Comparison of ENCODE assay signal across 26 cellular contexts in genomic region chr15:90907838-90908507, GRCh38. TPM values are rescaled to one million over a fixed set of nuclear protein-coding genes. Genes with fewer than 3 reads are reported as not detected.
DNase-seq lines count a peak whose midpoint lies in the region; ATAC-seq and TF ChIP-seq lines count a peak whose summit lies in the region.
"Had no signal": no experiment of that assay in that cellular context is flagged by ENCODE, and none has a peak within 500 bp of the region (broad histone marks: within the 10 kb centered on the region; RNA-seq: fewer than 3 reads in every experiment).

No MANE protein-coding gene starts in this region.

- H3K27me3 ChIP-seq in right atrium auricular region (no peaks in the 10 kb centered on the region), sigmoid colon (no peaks in the 10 kb centered on the region), WERI-Rb-1 (ENCODE audit: insufficient read depth, low read depth, severe bottlenecking) (peaks cover 41% of the 10 kb centered on the region)
- H3K27me3 ChIP-seq: left lung, SJSA1 had no signal

- H3K4me3 ChIP-seq in right atrium auricular region = no peak overlapping the region
- no peak overlapping the region for H3K4me3 ChIP-seq in sigmoid colon
- H3K4me3 ChIP-seq in WERI-Rb-1 (ENCODE audit: low read depth, low read length) = no peak overlapping the region
- H3K4me3 ChIP-seq: left lung, SJSA1, thoracic aorta had no signal

- no peak for ATAC-seq in GM21381 (IDR thresholded peaks at IDR 0.05; ENCODE audit: unreplicated experiment)
- ATAC-seq: activated T-cell treated with anti-CD3 and anti-CD28 coated beads, Interleukin-2, amount 50 U/mL, for 72 hours; HCT116; left lung; natural killer cell treated with Interleukin-12 subunit alpha and Interleukin-12 subunit beta and Interleukin-15 and Interleukin-18, amount 100 ng/mL, for 72 hours; stimulated activated effector memory CD8-positive, alpha-beta T cell treated with anti-CD3 and anti-CD28 coated beads, Interleukin-12 subunit alpha, Interleukin-12 subunit beta, amount 100 ng/mL, for 72 hours; T-helper 17 cell had no signal

- no peak for TF ChIP-seq POLR2A in sigmoid colon (IDR thresholded peaks at IDR 0.05)

- H3K27ac ChIP-seq in cingulate gyrus (ENCODE audit: low read depth, low read length) (peak overlapping the region; percentile 93), right atrium auricular region (peak overlapping the region; percentile 70 to 91), sigmoid colon (peak overlapping the region in 3 of 4 donors; percentile 11 to 29 (median 18)), WERI-Rb-1 (no peak overlapping the region)
- H3K27ac ChIP-seq: left lung, SJSA1, thoracic aorta had no signal

- intact Hi-C loops in sigmoid colon (cut with DNase I) = no loop called here

- H3K4me1 ChIP-seq in right atrium auricular region (peaks cover 0 to 43% of the 10 kb centered on the region in 2 donors), sigmoid colon (peaks cover 0 to 21% (median 13%) of the 10 kb centered on the region in 4 donors)

- H3K9me3 ChIP-seq in right atrium auricular region (no peaks in the 10 kb centered on the region), sigmoid colon (no peaks in the 10 kb centered on the region), WERI-Rb-1 (ENCODE audit: severe bottlenecking) (no peaks in the 10 kb centered on the region)
- H3K9me3 ChIP-seq: left lung, SJSA1, thoracic aorta had no signal

- TF ChIP-seq EP300 in sigmoid colon (IDR thresholded peaks at IDR 0.05) = no peak

- peak; percentile 56 for DNase-seq in SK-MEL-5 (ENCODE audit: low read depth, low spot score)
- DNase-seq in right atrium auricular region (ENCODE audit: low spot score) = no peak
- DNase-seq in sigmoid colon = no peak
- DNase-seq in activated CD8-positive, alpha-beta memory T cell treated with anti-CD3 and anti-CD28 coated beads, Interleukin-2, amount 50 U/mL, for 48 hours = no peak
- no peak for DNase-seq in WERI-Rb-1
- no peak for DNase-seq in GOT3 (lab: John Stamatoyannopoulos, UW)
- DNase-seq: ACHN; activated CD4-positive, alpha-beta T cell treated with anti-CD3 and anti-CD28 coated beads for 4 hours; activated naive CD4-positive, alpha-beta T cell treated with Interleukin-2 at 50 U/mL for 16 hours; activated T-cell treated with anti-CD3 and anti-CD28 coated beads, Interleukin-2, amount 50 U/mL, for 72 hours; amniotic stem cell; central memory CD4-positive, alpha-beta T cell; dermis blood vessel endothelial cell; left lung; NCI-H1694; NCI-H2171 treated with DMSO at 0.1 percent for 48 hours; NCI-H524 treated with DMSO at 0.1 percent for 48 hours; stimulated activated CD4-positive, alpha-beta T cell treated with anti-CD3 and anti-CD28 coated beads, Interleukin-1b, Interleukin-23, amount 100 ng/mL, for 48 hours; T-helper 17 cell had no signal

- 91% methylated on average over 9 of the region's 9 CpGs for WGBS in sigmoid colon, 2 donors

- in situ Hi-C loops in SK-MEL-5 (cut with HindIII; ENCODE audit: low pct_unique_long_range_greater_than_20kb, low sequenced_read_pairs) = no loop called here

- no peak for TF ChIP-seq CTCF in right atrium auricular region (IDR thresholded peaks at IDR 0.05)
- no peak for TF ChIP-seq CTCF in sigmoid colon (IDR thresholded peaks at IDR 0.05)
- TF ChIP-seq CTCF in WERI-Rb-1 (IDR thresholded peaks at IDR 0.05; ENCODE audit: low read depth, low read length) = no peak

- peaks cover 78% of the 10 kb centered on the region for H3K36me3 ChIP-seq in right atrium auricular region
- peaks cover 56 to 80% (median 69%) of the 10 kb centered on the region in 4 donors for H3K36me3 ChIP-seq in sigmoid colon
- H3K36me3 ChIP-seq in WERI-Rb-1 = no peaks in the 10 kb centered on the region

RNA-seq across cellular contexts. Expression of gene MAN2A2, which starts 4.9 kb away (rescaled TPM):
- 4.7 and 6.8 TPM in 2 replicates for total RNA-seq in SK-MEL-5 (2014; rRNA removed; shearing (Covaris generic))
- polyA plus RNA-seq in SK-MEL-5 (2015; cell fraction: cytosol; rRNA removed) = 45.3 and 46.7 TPM in 2 replicates
- polyA plus RNA-seq in SK-MEL-5 (2015; cell fraction: nucleus; rRNA removed) = 280 and 406 TPM in 2 replicates
- total RNA-seq in right atrium auricular region = 10 to 100 TPM; 41.7 to 42.3 TPM
- 10 to 100 TPM; 27.2 to 57.6 (median 38.4) TPM for total RNA-seq in sigmoid colon
- polyA plus RNA-seq in sigmoid colon = 10 to 100 TPM in 1 of 3 donors, 1 to 10 TPM in 2; 3.7 to 31.0 (median 4.8) TPM

RNA-seq across cellular contexts. Expression of gene FES, which starts 23.7 kb away (rescaled TPM):
- total RNA-seq in SK-MEL-5 (2014; rRNA removed; shearing (Covaris generic)) = 0.16 TPM in 1 of 2 replicates, not detected in the other
- 0.14 and 0.55 TPM in 2 replicates for polyA plus RNA-seq in SK-MEL-5 (2015; cell fraction: cytosol; rRNA removed)
- not detected in 2 replicates for polyA plus RNA-seq in SK-MEL-5 (2015; cell fraction: nucleus; rRNA removed)
- total RNA-seq in right atrium auricular region (10 to 100 TPM in 1 of 2 donors, 1 to 10 TPM in 1; 9.3 to 14.9 TPM), sigmoid colon (10 to 100 TPM; 28.0 to 35.5 (median 30.4) TPM)
- 10 to 100 TPM in 1 of 3 donors, 1 to 10 TPM in 2; 4.9 to 17.6 (median 7.2) TPM for polyA plus RNA-seq in sigmoid colon

RNA-seq across cellular contexts. Expression of gene HDDC3, which starts 24.4 kb away (rescaled TPM):
- 17.0 and 17.6 TPM in 2 replicates for total RNA-seq in SK-MEL-5 (2014; rRNA removed; shearing (Covaris generic))
- polyA plus RNA-seq in SK-MEL-5 (2015; cell fraction: cytosol; rRNA removed) = 17.9 and 25.0 TPM in 2 replicates
- polyA plus RNA-seq in SK-MEL-5 (2015; cell fraction: nucleus; rRNA removed) = 18.7 and 31.2 TPM in 2 replicates
- total RNA-seq in right atrium auricular region (10 to 100 TPM; 14.9 to 17.9 TPM), sigmoid colon (10 to 100 TPM in 1 of 4 donors, 1 to 10 TPM in 3; 5.2 to 10.7 (median 7.0) TPM)
- 10 to 100 TPM; 19.1 to 27.0 (median 24.0) TPM for polyA plus RNA-seq in sigmoid colon

RNA-seq across cellular contexts. Expression of gene UNC45A, which starts 27.1 kb away (rescaled TPM):
- total RNA-seq in SK-MEL-5 (2014; rRNA removed; shearing (Covaris generic)) = 58.4 and 62.4 TPM in 2 replicates
- polyA plus RNA-seq in SK-MEL-5 (2015; cell fraction: cytosol; rRNA removed) = 61.2 and 63.0 TPM in 2 replicates
- 98.3 and 153 TPM in 2 replicates for polyA plus RNA-seq in SK-MEL-5 (2015; cell fraction: nucleus; rRNA removed)
- 10 to 100 TPM; 17.4 to 19.0 TPM for total RNA-seq in right atrium auricular region
- 10 to 100 TPM; 36.0 to 63.5 (median 60.2) TPM for total RNA-seq in sigmoid colon
- polyA plus RNA-seq in sigmoid colon = 10 to 100 TPM; 28.8 to 50.4 (median 31.4) TPM

RNA-seq across cellular contexts. Expression of gene FURIN, which starts 39.6 kb away (rescaled TPM):
- 38.3 and 40.7 TPM in 2 replicates for total RNA-seq in SK-MEL-5 (2014; rRNA removed; shearing (Covaris generic))
- 133 and 175 TPM in 2 replicates for polyA plus RNA-seq in SK-MEL-5 (2015; cell fraction: cytosol; rRNA removed)
- polyA plus RNA-seq in SK-MEL-5 (2015; cell fraction: nucleus; rRNA removed) = 26.5 and 29.4 TPM in 2 replicates
- total RNA-seq in right atrium auricular region (10 to 100 TPM; 57.1 to 82.8 TPM), sigmoid colon (10 to 100 TPM; 21.0 to 35.0 (median 24.3) TPM)
- 10 to 100 TPM; 23.4 to 69.2 (median 30.1) TPM for polyA plus RNA-seq in sigmoid colon
